Comparison of ENCODE assay signal across 22 cellular contexts in the genomic region with DNA sequence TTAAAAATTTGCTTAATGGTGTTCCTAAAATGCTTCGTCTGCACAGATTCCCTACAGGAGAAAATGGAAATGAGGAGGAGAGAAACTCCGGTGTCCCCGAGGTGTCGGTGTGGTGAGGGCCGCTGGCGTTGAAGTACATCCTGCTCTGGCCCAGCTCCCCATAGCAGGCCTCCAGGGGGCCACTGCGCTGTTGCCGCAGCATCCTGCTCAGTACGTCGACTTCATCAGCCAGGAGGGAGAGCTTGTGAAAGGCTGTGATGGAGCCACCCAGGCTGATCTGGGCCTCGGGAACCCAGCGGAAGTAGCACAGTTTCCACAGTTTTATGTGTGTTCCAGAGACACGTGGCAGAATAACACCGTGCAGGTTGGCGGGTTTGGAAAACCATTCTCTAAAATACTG. TPM values are rescaled to one million over a fixed set of nuclear protein-coding genes. Genes with fewer than 3 reads are reported as not detected.
DNase-seq lines count a peak whose midpoint lies in the region; ATAC-seq, FAIRE-seq and TF ChIP-seq lines count a peak whose summit lies in the region.
"Had no signal": no experiment of that assay in that cellular context is flagged by ENCODE, and none has a peak within 500 bp of the region (broad histone marks: within the 10 kb centered on the region; RNA-seq: fewer than 3 reads in every experiment).

No MANE protein-coding gene starts in this region.

- DNase-seq in GM23338 (ENCODE audit: low spot score): peak; percentile 54
- DNase-seq in PC-3: no peak
- DNase-seq in H1 (ENCODE audit: low read depth in 1 of 2, low spot score in 2 of 2): no peak
- DNase-seq in neural progenitor cell (ENCODE audit: low spot score): no peak
- no peak for DNase-seq in GM13977 (ENCODE audit: low spot score)
- DNase-seq in HuH-7.5 (ENCODE audit: low spot score): no peak
- DNase-seq: ACHN, AML-193, COR-L47, EL, Karpas-422, MG63, NCI-H1092, NCI-H146, NCI-H2081 treated with DMSO at 0.1 percent for 48 hours, NCI-H510A treated with DMSO at 0.1 percent for 48 hours, Peyer's patch, Right ventricle myocardium superior had no signal

- H3K4me3 ChIP-seq in GM23338 (no peak overlapping the region), PC-3 (ENCODE audit: low read length) (no peak overlapping the region), H1 (ENCODE audit: extremely low read depth in 1 of 4, insufficient read depth in 2 of 4, low read depth in 3 of 4, low read length in 4 of 4) (no peak overlapping the region), neural progenitor cell (no peak overlapping the region)
- H3K4me3 ChIP-seq: HAP-1, MG63, Peyer's patch, SK-N-MC had no signal

- H3K4me2 ChIP-seq in GM23338 (no peak overlapping the region), PC-3 (ENCODE audit: low read length) (no peak overlapping the region), H1 (ENCODE audit: insufficient read depth in 1 of 2, low read depth in 2 of 2, low read length in 2 of 2) (no peak overlapping the region), neural progenitor cell (no peak overlapping the region)

- no peaks in the 10 kb centered on the region; the same call in 1 of the 2 replicates for H4K20me1 ChIP-seq in GM23338 (replicated peaks; ENCODE audit: insufficient read depth)
- H4K20me1 ChIP-seq in PC-3 (ENCODE audit: low read length): no peaks in the 10 kb centered on the region
- H4K20me1 ChIP-seq in H1 (replicated peaks in 1 of 2; ENCODE audit: control insufficient read depth in 1 of 2, insufficient read depth in 2 of 2, low read length in 2 of 2): peaks cover 1 to 2% of the 10 kb centered on the region in 2 experiments
- no peaks in the 10 kb centered on the region for H4K20me1 ChIP-seq in neural progenitor cell (ENCODE audit: low read depth)

- H3K36me3 ChIP-seq in GM23338 (ENCODE audit: insufficient read depth) (peaks cover 23% of the 10 kb centered on the region), PC-3 (ENCODE audit: low read depth, low read length) (peaks cover 26% of the 10 kb centered on the region), H1 (ENCODE audit: control insufficient read depth in 2 of 4, insufficient read depth in 4 of 4, low read length in 3 of 4) (peaks cover 16 to 63% (median 42%) of the 10 kb centered on the region in 4 experiments), neural progenitor cell (peaks cover 4% of the 10 kb centered on the region)

- intact Hi-C loops in PC-3 (cut with micrococcal nuclease): loop anchor here (2.0 kb wide), 3 partner anchors 13 to 49 kb away; partner anchors contain the start of gene MTMR10

- TF ChIP-seq CTCF in GM23338 (conservative IDR thresholded peaks at IDR 0.05; ENCODE audit: low read depth in 2 of 2) (peak; percentile 31 to 42), PC-3 (conservative IDR thresholded peaks at IDR 0.05; ENCODE audit: low read depth, low read length) (no peak), H1 (IDR thresholded peaks at IDR 0.05; ENCODE audit: control extremely low read depth in 1 of 3, insufficient read depth in 1 of 3, low read depth in 1 of 3, low read length in 3 of 3) (peak; percentile 11 to 26 (median 13); a peak in 2 of 4 replicates), neural progenitor cell (IDR thresholded peaks at IDR 0.05) (peak; percentile 26), GM13977 (IDR thresholded peaks at IDR 0.05; ENCODE audit: extremely low read depth, insufficient read depth, missing control alignments) (no peak)

- H3K23me2 ChIP-seq in H1 (ENCODE audit: low read depth, low read length): no peaks in the 10 kb centered on the region

- H3K36me3 Mint-ChIP-seq in GM23338 (ENCODE audit: low read depth) (peaks cover 70% of the 10 kb centered on the region), neural progenitor cell (peaks cover 19% of the 10 kb centered on the region)

- no peak overlapping the region for H3K4ac ChIP-seq in H1 (replicated peaks; ENCODE audit: insufficient read length, low read depth, low read length)

- FAIRE-seq in H1 (lab: Jason Lieb, UNC): no peak

- 90% methylated on average over 15 of the region's 15 CpGs; no CpG with 5 or more reads in 1 of the 2 experiments for WGBS in H1 (ENCODE audit: extremely low coverage in 1 of 2, insufficient coverage in 1 of 2, insufficient read length in 1 of 2, insufficient replicate concordance in 2 of 2, low coverage in 1 of 2, low lambda C conversion rate in 2 of 2, missing lambda C conversion rate in 1 of 2), 2 experiments

- no peak overlapping the region for H2BK12ac ChIP-seq in H1 (ENCODE audit: low read depth, low read length)

- TF ChIP-seq EP300 in H1 (IDR thresholded peaks at IDR 0.05; ENCODE audit: borderline replicate concordance in 1 of 2, low read depth in 2 of 2, low read length in 2 of 2): no peak

- H3K27me3 Mint-ChIP-seq in GM23338 (ENCODE audit: insufficient read depth, low read depth, poor library complexity) (peaks cover 4% of the 10 kb centered on the region), neural progenitor cell (ENCODE audit: insufficient read depth, low read depth) (no peaks in the 10 kb centered on the region)

- H2AFZ ChIP-seq in GM23338 (no peak overlapping the region), PC-3 (ENCODE audit: low read length) (no peak overlapping the region), H1 (ENCODE audit: low read length) (no peak overlapping the region), neural progenitor cell (replicated peaks) (no peak overlapping the region)

- no peak overlapping the region for H3K18ac ChIP-seq in H1 (ENCODE audit: extremely low read depth, low read length)

- H3K4me1 Mint-ChIP-seq in GM23338: peaks cover 2% of the 10 kb centered on the region; the same call in 1 of the 3 replicates
- no peaks in the 10 kb centered on the region for H3K4me1 Mint-ChIP-seq in neural progenitor cell
- H3K4me1 Mint-ChIP-seq: CD14-positive monocyte had no signal

- H3K27ac ChIP-seq in GM23338 (ENCODE audit: low read depth) (no peak overlapping the region), PC-3 (ENCODE audit: low read length) (no peak overlapping the region), H1 (ENCODE audit: low read depth, low read length) (no peak overlapping the region), neural progenitor cell (no peak overlapping the region)
- H3K27ac ChIP-seq: Peyer's patch, SK-N-MC had no signal

- H3K4me1 ChIP-seq in GM23338 (ENCODE audit: insufficient read depth) (peaks cover 5% of the 10 kb centered on the region; the same call in 1 of the 2 replicates), PC-3 (ENCODE audit: insufficient read depth, low read length) (no peaks in the 10 kb centered on the region), H1 (replicated peaks in 1 of 4; ENCODE audit: control insufficient read depth in 3 of 4, insufficient read depth in 4 of 4, low read length in 3 of 4) (no peaks in the 10 kb centered on the region), neural progenitor cell (no peaks in the 10 kb centered on the region)
- H3K4me1 ChIP-seq: Peyer's patch had no signal

- POLR2A ChIA-PET in PC-3 (lab: Charles Lee; ENCODE audit: unreplicated experiment) (no interaction called here), H1 (lab: Charles Lee; ENCODE audit: partially characterized antibody) (interaction anchor here (1.6 kb wide), 1 partner anchor 13 kb away, joined by 4 read pairs; no protein-coding TSS in a partner anchor)

- ATAC-seq in GM23338: peak; percentile 86
- no peak for ATAC-seq in PC-3
- ATAC-seq in HG03139 (IDR thresholded peaks at IDR 0.05; ENCODE audit: unreplicated experiment): no peak

- H4K8ac ChIP-seq in H1 (ENCODE audit: extremely low read depth, insufficient read depth, low read length): peak overlapping the region; percentile 31; the same call in 1 of the 2 replicates

- H2BK15ac ChIP-seq in H1 (ENCODE audit: low read length): no peak overlapping the region

- H2BK5ac ChIP-seq in H1 (ENCODE audit: low read depth, low read length): no peak overlapping the region

- H3F3A ChIP-seq in GM23338 (replicated peaks; ENCODE audit: low read depth) (no peaks in the 10 kb centered on the region), PC-3 (ENCODE audit: low read length, unreplicated experiment) (no peaks in the 10 kb centered on the region), neural progenitor cell (ENCODE audit: low read depth) (no peaks in the 10 kb centered on the region)

- no peak overlapping the region for H2BK20ac ChIP-seq in H1 (ENCODE audit: low read length)

- H3K9me2 ChIP-seq in GM23338 (ENCODE audit: insufficient read depth) (no peaks in the 10 kb centered on the region), PC-3 (replicated peaks; ENCODE audit: low read length) (no peaks in the 10 kb centered on the region)

- no peak overlapping the region for H2AK5ac ChIP-seq in H1 (ENCODE audit: low read depth, low read length)

- H3K79me1 ChIP-seq in H1 (ENCODE audit: low read depth, low read length): no peaks in the 10 kb centered on the region

- BruUV-seq in PC-3 (replicated peaks; lab: Mats Ljungman, UMichigan): TSS peak; percentile 13

- no peak overlapping the region for H3K9ac ChIP-seq in PC-3 (ENCODE audit: low read length)
- no peak overlapping the region for H3K9ac ChIP-seq in H1 (replicated peaks in 1 of 4; ENCODE audit: extremely low read depth in 1 of 4, low read depth in 3 of 4, low read length in 3 of 4)
- no peak overlapping the region for H3K9ac ChIP-seq in neural progenitor cell

- peak; percentile 28 to 44; a peak in 2 of 4 replicates for TF ChIP-seq RAD21 in H1 (IDR thresholded peaks at IDR 0.05 in 1 of 2, conservative IDR thresholded peaks at IDR 0.05 in 1 of 2; ENCODE audit: low read depth in 2 of 2, low read length in 2 of 2)

- in situ Hi-C loops in GM13977 (cut with MboI; ENCODE audit: low pct_unique_long_range_greater_than_20kb, low sequenced_read_pairs, unreplicated experiment): no loop called here

- H3K27ac Mint-ChIP-seq in GM23338 (no peak overlapping the region), neural progenitor cell (no peak overlapping the region)

- H3K27me3 ChIP-seq in GM23338 (ENCODE audit: insufficient read depth) (no peaks in the 10 kb centered on the region), PC-3 (ENCODE audit: low read length) (no peaks in the 10 kb centered on the region), H1 (replicated peaks in 1 of 4; ENCODE audit: control insufficient read depth in 3 of 4, extremely low read depth in 1 of 4, insufficient read depth in 3 of 4, low read length in 3 of 4) (no peaks in the 10 kb centered on the region), neural progenitor cell (no peaks in the 10 kb centered on the region)
- H3K27me3 ChIP-seq: MG63, Peyer's patch had no signal

- no peak overlapping the region for H3K4me3 Mint-ChIP-seq in GM23338
- no peak overlapping the region for H3K4me3 Mint-ChIP-seq in neural progenitor cell
- H3K4me3 Mint-ChIP-seq: CD14-positive monocyte had no signal

- H4K91ac ChIP-seq in H1 (replicated peaks; ENCODE audit: insufficient read length, low read length): no peak overlapping the region

- no peak overlapping the region for H3K14ac ChIP-seq in H1 (ENCODE audit: insufficient read length)

- CTCF ChIA-PET in PC-3 (lab: Charles Lee) (no interaction called here), H1 (lab: Charles Lee; ENCODE audit: partially characterized antibody) (interaction anchor here (7.1 kb wide), 1 partner anchor 187 kb away, joined by 40 read pairs; no protein-coding TSS in a partner anchor)

- no peak overlapping the region for H2BK120ac ChIP-seq in H1 (replicated peaks; ENCODE audit: low read depth, low read length)

- no peak overlapping the region for H3K56ac ChIP-seq in H1 (replicated peaks; ENCODE audit: insufficient read length, low read depth, low read length)

- no peak for TF ChIP-seq POLR2A in H1 (IDR thresholded peaks at IDR 0.05; ENCODE audit: control extremely low read depth in 1 of 2, low read depth in 2 of 2, low read length in 2 of 2)

- no peak overlapping the region for H3K23ac ChIP-seq in H1 (ENCODE audit: insufficient read length)

- H3K9me3 ChIP-seq in PC-3 (ENCODE audit: low read length) (no peaks in the 10 kb centered on the region), H1 (ENCODE audit: insufficient read depth in 2 of 2, low read depth in 1 of 2, low read length in 1 of 2) (no peaks in the 10 kb centered on the region; a peak in 1 of 4 replicates), neural progenitor cell (ENCODE audit: low read depth) (no peaks in the 10 kb centered on the region)
- H3K9me3 ChIP-seq: HAP-1, MG63, Peyer's patch had no signal

- H3K79me2 ChIP-seq in GM23338 (replicated peaks; ENCODE audit: insufficient read depth) (no peaks in the 10 kb centered on the region), PC-3 (ENCODE audit: low read length) (no peaks in the 10 kb centered on the region), H1 (ENCODE audit: control insufficient read depth in 1 of 2, insufficient read depth in 2 of 2, low read length in 2 of 2) (no peaks in the 10 kb centered on the region), neural progenitor cell (ENCODE audit: low read depth) (no peaks in the 10 kb centered on the region)

- H3K9me3 Mint-ChIP-seq in GM23338: no peaks in the 10 kb centered on the region
- H3K9me3 Mint-ChIP-seq in neural progenitor cell: no peaks in the 10 kb centered on the region

- H4K5ac ChIP-seq in H1 (ENCODE audit: insufficient read length, low read depth, low read length): no peak overlapping the region

RNA-seq across cellular contexts. Expression of gene FAN1, which starts 37.8 kb away (rescaled TPM):
- total RNA-seq in GM23338 (2014; rRNA removed; shearing (Covaris generic)): 25.7 and 29.2 TPM in 2 replicates
- polyA plus RNA-seq in GM23338 (2016; fragmentation: Nextera tagmentation; extraction: Ambion mirVana): 9.1 and 9.7 TPM in 2 replicates
- 16.2 and 16.4 TPM in 2 replicates for total RNA-seq in PC-3 (2014; rRNA removed)
- 24.9 and 25.0 TPM in 2 replicates for total RNA-seq in H1 (2021; fragmentation: NEBNext Ultra II Directional; extraction: Animal tissue kit (Norgen Biotek cat#: 25700))
- polyA plus RNA-seq in H1 (2011; rRNA removed): 8.6 and 11.3 TPM in 2 replicates
- polyA plus RNA-seq in H1 (2011; cell fraction: cytosol; rRNA removed): 17.0 TPM
- polyA plus RNA-seq in H1 (2011; cell fraction: nucleus; rRNA removed): 22.6 TPM
- polyA plus RNA-seq in H1 (2012, experiment 1 of 2): 14.5 to 20.6 TPM (median 16.4 TPM) in 4 replicates
- polyA plus RNA-seq in H1 (2012, experiment 2 of 2): 1.5 TPM
- 13.9 TPM for polyA plus RNA-seq in H1 (2013, experiment 1 of 2)
- polyA plus RNA-seq in H1 (2013, experiment 2 of 2): 13.2 TPM
- polyA minus RNA-seq in H1 (2011; rRNA and poly(A)+ RNA removed): 12.7 and 14.4 TPM in 2 replicates
- polyA minus RNA-seq in H1 (2011; cell fraction: cytosol; rRNA and poly(A)+ RNA removed): 12.6 TPM
- 18.4 TPM for polyA minus RNA-seq in H1 (2011; cell fraction: nucleus; rRNA and poly(A)+ RNA removed)
- 32.0 and 35.3 TPM in 2 replicates for total RNA-seq in neural progenitor cell (ENCODE audit: low replicate concordance)

RNA-seq across cellular contexts. Expression of gene MTMR10, which starts 49.9 kb away (rescaled TPM):
- total RNA-seq in GM23338 (2014; rRNA removed; shearing (Covaris generic)): 10.9 and 11.3 TPM in 2 replicates
- 3.6 and 4.3 TPM in 2 replicates for polyA plus RNA-seq in GM23338 (2016; fragmentation: Nextera tagmentation; extraction: Ambion mirVana)
- total RNA-seq in PC-3 (2014; rRNA removed): 7.6 and 9.7 TPM in 2 replicates
- total RNA-seq in H1 (2021; fragmentation: NEBNext Ultra II Directional; extraction: Animal tissue kit (Norgen Biotek cat#: 25700)): 13.1 and 13.7 TPM in 2 replicates
- 3.7 and 3.8 TPM in 2 replicates for polyA plus RNA-seq in H1 (2011; rRNA removed)
- 5.7 TPM for polyA plus RNA-seq in H1 (2011; cell fraction: cytosol; rRNA removed)
- polyA plus RNA-seq in H1 (2011; cell fraction: nucleus; rRNA removed): 6.2 TPM
- polyA plus RNA-seq in H1 (2012, experiment 1 of 2): 6.5 to 9.4 TPM (median 7.7 TPM) in 4 replicates
- polyA plus RNA-seq in H1 (2012, experiment 2 of 2): 0.83 TPM
- 7.4 TPM for polyA plus RNA-seq in H1 (2013, experiment 1 of 2)
- 6.8 TPM for polyA plus RNA-seq in H1 (2013, experiment 2 of 2)
- polyA minus RNA-seq in H1 (2011; rRNA and poly(A)+ RNA removed): 10.3 and 14.0 TPM in 2 replicates
- polyA minus RNA-seq in H1 (2011; cell fraction: cytosol; rRNA and poly(A)+ RNA removed): 8.7 TPM
- polyA minus RNA-seq in H1 (2011; cell fraction: nucleus; rRNA and poly(A)+ RNA removed): 23.1 TPM
- total RNA-seq in neural progenitor cell (ENCODE audit: low replicate concordance): 8.8 and 18.7 TPM in 2 replicates

Comparison
In these comparisons a context has a peak if more than half of its experiments do, and no peak if none do; other contexts are left out.
1. CTCF ChIP-seq: peak in GM23338 (2 of 2), H1 (3 of 3) and neural progenitor cell (single experiment); none in PC-3 (single experiment) and GM13977 (single experiment).